ENCODE assay signal across 18 cellular contexts in the genomic region with DNA sequence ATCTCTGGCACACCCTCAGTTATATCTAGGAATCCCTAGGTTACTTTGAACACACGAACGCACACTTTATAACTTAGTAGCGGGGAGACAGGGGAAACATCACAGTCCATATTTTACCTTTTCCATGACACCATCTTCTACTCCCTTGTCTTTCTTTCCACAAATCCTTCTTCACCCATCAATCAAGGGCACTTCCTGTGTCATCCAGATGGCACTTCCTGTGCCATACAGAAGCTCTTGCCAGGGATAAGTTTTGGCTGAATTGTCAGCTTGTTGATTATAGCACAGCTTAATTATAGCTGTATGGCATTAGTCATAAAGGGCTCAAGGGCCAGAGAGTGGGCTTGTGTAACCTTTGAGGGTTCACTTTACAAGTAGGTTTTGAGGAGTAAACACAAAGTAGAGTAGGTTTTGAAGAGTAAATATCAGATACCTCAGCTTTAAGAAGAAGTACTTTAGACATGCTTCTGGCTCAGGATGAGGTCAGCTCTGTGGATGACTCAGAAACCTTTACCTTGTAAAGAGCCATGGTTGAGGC.
A peak's percentile ranks its signal among the peaks of the same experiment; 100 is the strongest.
DNase-seq lines count a peak whose midpoint lies in the region; ATAC-seq and TF ChIP-seq lines count a peak whose summit lies in the region.
"Had no signal": no experiment of that assay in that cellular context is flagged by ENCODE, and none has a peak within 500 bp of the region (broad histone marks: within the 10 kb centered on the region; RNA-seq: fewer than 3 reads in every experiment).

No MANE protein-coding gene starts in this region.

- H3K27ac Mint-ChIP-seq in natural killer cell: no peak overlapping the region
- H3K27ac Mint-ChIP-seq: B cell, H9 had no signal

- no peaks in the 10 kb centered on the region for H3K27me3 ChIP-seq in RWPE2 (ENCODE audit: insufficient read depth, poor library complexity, severe bottlenecking)
- H3K27me3 ChIP-seq: right lobe of liver had no signal

- intact Hi-C loops in natural killer cell (cut with micrococcal nuclease): no loop called here

- H3K4me3 ChIP-seq in RWPE2 (ENCODE audit: severe bottlenecking): no peak overlapping the region
- H3K4me3 ChIP-seq: right lobe of liver had no signal

- peaks cover 8% of the 10 kb centered on the region in 2 donors for H3K27me3 Mint-ChIP-seq in natural killer cell (ENCODE audit: low read depth in 2 of 2)

- H3K36me3 Mint-ChIP-seq in natural killer cell: no peaks in the 10 kb centered on the region

- H3K4me1 Mint-ChIP-seq in natural killer cell: peaks cover 0 to 6% of the 10 kb centered on the region in 2 donors
- H3K4me1 Mint-ChIP-seq: B cell, H9 had no signal

- H3K9me3 Mint-ChIP-seq in natural killer cell: no peaks in the 10 kb centered on the region

- peaks cover 20% of the 10 kb centered on the region for H3K4me1 ChIP-seq in RWPE2 (ENCODE audit: insufficient read depth, poor library complexity, severe bottlenecking)
- H3K4me1 ChIP-seq: right lobe of liver had no signal

- H3K27ac ChIP-seq in RWPE2 (ENCODE audit: poor library complexity, severe bottlenecking): peak overlapping the region; percentile 65
- H3K27ac ChIP-seq: right lobe of liver, WERI-Rb-1 had no signal

- TF ChIP-seq CTCF in RWPE2 (IDR thresholded peaks at IDR 0.05; ENCODE audit: poor library complexity, severe bottlenecking): no peak
- TF ChIP-seq CTCF in natural killer cell (IDR thresholded peaks at IDR 0.05): no peak

- H3K9me3 ChIP-seq in RWPE2 (ENCODE audit: severe bottlenecking): no peaks in the 10 kb centered on the region

- ATAC-seq in RWPE2 (ENCODE audit: low read depth): peak; percentile 88
- ATAC-seq in natural killer cell: no peak
- ATAC-seq in GM18498 (IDR thresholded peaks at IDR 0.05; ENCODE audit: unreplicated experiment): no peak
- ATAC-seq: right lobe of liver had no signal

- H3K36me3 ChIP-seq in RWPE2 (ENCODE audit: low read depth): no peaks in the 10 kb centered on the region
- H3K36me3 ChIP-seq: right lobe of liver, WERI-Rb-1 had no signal

- no peak overlapping the region for H3K4me3 Mint-ChIP-seq in natural killer cell
- H3K4me3 Mint-ChIP-seq: B cell, H9 had no signal

- DNase-seq in A172 (ENCODE audit: low spot score) (peak; percentile 79), ELR (ENCODE audit: low read depth) (peak; percentile 9), RWPE2 (ENCODE audit: low spot score) (no peak), kidney tubule cell (ENCODE audit: low spot score) (peak; percentile 56), natural killer cell (no peak), SHP77 (lab: John Stamatoyannopoulos, UW) (no peak)
- DNase-seq: activated CD8-positive, alpha-beta memory T cell treated with anti-CD3 and anti-CD28 coated beads, Interleukin-2, amount 50 U/mL, for 48 hours; H9; hippocampal formation; midbrain; NCI-H2029; NCI-H526; right lobe of liver; stimulated activated CD4-positive, alpha-beta T cell treated with anti-CD3 and anti-CD28 coated beads, Interleukin-1b, Interleukin-23, amount 100 ng/mL, for 48 hours; T-helper 1 cell; WERI-Rb-1 had no signal

Comparison
In these comparisons a context has a peak if more than half of its experiments do, and no peak if none do; other contexts are left out.
1. DNase-seq: peak in A172 (single experiment), ELR (single experiment) and kidney tubule cell (single experiment); none in RWPE2 (single experiment), natural killer cell (single experiment) and SHP77 (0 of 2).